10 cellular contexts compared by ENCODE assay signal in genomic region chr5:45454114-45454513, GRCh38.
DNase-seq lines count a peak whose midpoint lies in the region; ATAC-seq and TF ChIP-seq lines count a peak whose summit lies in the region.
"Had no signal": no experiment of that assay in that cellular context is flagged by ENCODE, and none has a peak within 500 bp of the region (broad histone marks: within the 10 kb centered on the region; RNA-seq: fewer than 3 reads in every experiment).

No MANE protein-coding gene starts in this region.

- no peak overlapping the region for H3K4me3 ChIP-seq in body of pancreas
- H3K4me3 ChIP-seq: SK-N-MC had no signal

- no peak overlapping the region for H3K4me3 Mint-ChIP-seq in progenitor cell of endocrine pancreas (ENCODE audit: low read depth)

- no peaks in the 10 kb centered on the region for H3K9me3 Mint-ChIP-seq in progenitor cell of endocrine pancreas (ENCODE audit: low read depth)

- no peaks in the 10 kb centered on the region for H3K27me3 ChIP-seq in body of pancreas

- H3K36me3 ChIP-seq in body of pancreas (replicated peaks in 1 of 2; ENCODE audit: insufficient read depth in 1 of 2, low read depth in 2 of 2): no peaks in the 10 kb centered on the region

- peak; percentile 65 for ATAC-seq in GM18498 (IDR thresholded peaks at IDR 0.05; ENCODE audit: unreplicated experiment)
- ATAC-seq in body of pancreas: peak; percentile 72
- no peak for ATAC-seq in HG03521 (IDR thresholded peaks at IDR 0.05; ENCODE audit: unreplicated experiment)
- no peak for ATAC-seq in HG02852 (IDR thresholded peaks at IDR 0.05; ENCODE audit: unreplicated experiment)

- H3K27ac Mint-ChIP-seq in progenitor cell of endocrine pancreas: no peak overlapping the region

- peak; percentile 68 to 77 for DNase-seq in Kasumi-1 (lab: John Stamatoyannopoulos, UW)
- DNase-seq in body of pancreas: peak in 3 of 4 donors; percentile 16 to 73 (median 65)
- DNase-seq in mucosa of gallbladder (ENCODE audit: low spot score): peak; percentile 12
- DNase-seq in mesenteric fat pad (ENCODE audit: low spot score): no peak
- no peak for DNase-seq in progenitor cell of endocrine pancreas (ENCODE audit: low spot score, unreplicated experiment)
- DNase-seq: cortex of kidney had no signal

- intact Hi-C loops in body of pancreas (cut with DNase I): no loop called here

- H3K4me1 Mint-ChIP-seq in progenitor cell of endocrine pancreas (ENCODE audit: low read depth): peaks cover 3% of the 10 kb centered on the region

- no peaks in the 10 kb centered on the region for H3K27me3 Mint-ChIP-seq in progenitor cell of endocrine pancreas

- 33 to 51% methylated on average over 4 of the region's 4 CpGs for WGBS in body of pancreas, 2 donors

- TF ChIP-seq CTCF in body of pancreas (IDR thresholded peaks at IDR 0.05) (no peak), progenitor cell of endocrine pancreas (IDR thresholded peaks at IDR 0.05; ENCODE audit: unreplicated experiment) (no peak)

- H3K9me3 ChIP-seq in body of pancreas: no peaks in the 10 kb centered on the region

- no peak for TF ChIP-seq POLR2A in body of pancreas (IDR thresholded peaks at IDR 0.05)

- no peaks in the 10 kb centered on the region for H3K36me3 Mint-ChIP-seq in progenitor cell of endocrine pancreas (ENCODE audit: insufficient read depth)

- no peak overlapping the region for H3K27ac ChIP-seq in body of pancreas
- H3K27ac ChIP-seq: SK-N-MC had no signal

- no peaks in the 10 kb centered on the region for H3K4me1 ChIP-seq in body of pancreas

Comparison
In these comparisons a context has a peak if more than half of its experiments do, and no peak if none do; other contexts are left out.
1. ATAC-seq: peak in GM18498 (single experiment) and body of pancreas (single experiment); none in HG03521 (single experiment) and HG02852 (single experiment).
2. DNase-seq: peak in Kasumi-1 (2 of 2), body of pancreas (3 of 4) and mucosa of gallbladder (single experiment); none in mesenteric fat pad (single experiment) and progenitor cell of endocrine pancreas (single experiment).